In the genomic region with DNA sequence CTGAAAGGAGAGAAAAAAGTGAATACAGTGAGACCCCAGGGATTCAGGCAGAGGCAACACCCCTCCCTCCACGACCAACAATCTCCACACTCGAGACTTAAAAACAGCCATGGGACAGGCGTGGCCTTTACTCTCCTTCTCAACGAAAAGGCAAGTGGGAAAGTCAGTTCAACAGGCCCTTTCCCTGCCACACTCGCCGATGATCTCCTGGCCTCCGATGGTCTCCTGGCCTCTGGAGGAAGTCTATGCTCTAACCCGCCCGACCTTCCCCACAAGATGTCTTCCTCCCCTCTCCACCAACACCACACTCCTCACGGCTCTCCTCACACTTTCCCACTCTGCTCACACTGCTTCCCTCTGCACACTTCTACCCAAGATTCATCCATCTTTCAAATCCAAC, we compare ENCODE assay signal across 1 cellular context.
TF ChIP-seq lines count a peak whose summit lies in the region.

No MANE protein-coding gene starts in this region.

TF ChIP-seq in IMR-90, 13 proteins besides CTCF, POLR2A, EP300 and RAD21:
- TF ChIP-seq BHLHE40 (IDR thresholded peaks at IDR 0.05; ENCODE audit: low read depth, low read length) (no peak), RFX5 (IDR thresholded peaks at IDR 0.05; ENCODE audit: low read depth, low read length) (no peak), NFE2L2 (IDR thresholded peaks at IDR 0.05; ENCODE audit: low read depth, low read length) (no peak), FOS (IDR thresholded peaks at IDR 0.05; ENCODE audit: low read depth, low read length) (no peak), MXI1 (IDR thresholded peaks at IDR 0.05; ENCODE audit: borderline replicate concordance, low read depth, low read length) (no peak)
- TF ChIP-seq, protein P1, sequence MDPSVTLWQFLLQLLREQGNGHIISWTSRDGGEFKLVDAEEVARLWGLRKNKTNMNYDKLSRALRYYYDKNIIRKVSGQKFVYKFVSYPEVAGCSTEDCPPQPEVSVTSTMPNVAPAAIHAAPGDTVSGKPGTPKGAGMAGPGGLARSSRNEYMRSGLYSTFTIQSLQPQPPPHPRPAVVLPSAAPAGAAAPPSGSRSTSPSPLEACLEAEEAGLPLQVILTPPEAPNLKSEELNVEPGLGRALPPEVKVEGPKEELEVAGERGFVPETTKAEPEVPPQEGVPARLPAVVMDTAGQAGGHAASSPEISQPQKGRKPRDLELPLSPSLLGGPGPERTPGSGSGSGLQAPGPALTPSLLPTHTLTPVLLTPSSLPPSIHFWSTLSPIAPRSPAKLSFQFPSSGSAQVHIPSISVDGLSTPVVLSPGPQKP (IDR thresholded peaks at IDR 0.05; ENCODE audit: borderline replicate concordance, low read depth, low read length), result no peak
